ENCODE assay signal across 17 cellular contexts in the genomic region with DNA sequence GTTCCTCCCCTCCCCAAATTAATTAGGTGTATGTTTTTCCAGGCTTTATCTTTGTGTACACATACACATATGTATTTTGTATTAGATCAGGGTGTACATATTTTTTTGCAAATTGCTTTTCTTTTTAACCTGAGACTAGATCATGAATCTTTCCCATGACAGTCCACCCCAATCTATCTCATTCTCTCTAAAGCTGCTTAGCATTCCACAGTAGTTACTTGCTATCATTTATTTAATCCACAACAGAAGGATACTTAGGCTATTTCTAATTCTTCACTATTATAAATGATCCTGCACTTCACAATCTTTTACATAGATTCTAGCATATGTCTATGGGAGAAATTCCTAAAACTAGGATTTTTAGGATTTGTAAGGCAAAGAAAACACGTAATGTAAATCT. TPM values are rescaled to one million over a fixed set of nuclear protein-coding genes. Genes with fewer than 3 reads are reported as not detected.
"Had no signal": no experiment of that assay in that cellular context is flagged by ENCODE, and none has a peak within 500 bp of the region (broad histone marks: within the 10 kb centered on the region; RNA-seq: fewer than 3 reads in every experiment).

No MANE protein-coding gene starts in this region.

- H3K4me1 ChIP-seq: adrenal gland had no signal

- H3K4me3 ChIP-seq: adrenal gland, vagina had no signal

- H3K9me3 Mint-ChIP-seq: activated CD4-positive, alpha-beta memory T cell treated with anti-CD3 and anti-CD28 coated beads, Interleukin-2, amount 10 ng/mL, durations not matched to agents 7 days and 5 days; activated naive CD4-positive, alpha-beta T cell treated with anti-CD3 and anti-CD28 coated beads, Interleukin-2, amount 50 U/mL, for 24 hours; natural killer cell treated with Interleukin-12 subunit alpha and Interleukin-12 subunit beta and Interleukin-15 and Interleukin-18, amount 100 ng/mL, for 72 hours; WTC11 had no signal

- DNase-seq: activated CD4-positive, alpha-beta memory T cell treated with anti-CD3 and anti-CD28 coated beads, Interleukin-2, amount 10 ng/mL, durations not matched to agents 7 days and 5 days; activated CD4-positive, alpha-beta T cell treated with anti-CD3 and anti-CD28 coated beads for 4 hours; activated CD8-positive, alpha-beta memory T cell treated with anti-CD3 and anti-CD28 coated beads, Interleukin-2, amount 50 U/mL, for 4 hours; activated effector memory CD4-positive, alpha-beta T cell treated with anti-CD3 and anti-CD28 coated beads, Interleukin-2, amount 50 U/mL, for 16 hours; activated T-cell treated with anti-CD3 and anti-CD28 coated beads, Interleukin-2, amount 50 U/mL, for 48 hours; adrenal gland; cerebellar nuclear complex; islet precursor cell; mammary epithelial cell; stimulated activated CD4-positive, alpha-beta T cell treated with anti-CD3 and anti-CD28 coated beads, Interleukin-12 subunit alpha, Interleukin-12 subunit beta, amount 100 ng/mL, for 4 hours; stimulated activated CD4-positive, alpha-beta T cell treated with anti-CD3 and anti-CD28 coated beads, Interleukin-2, amount 100 ng/mL, for 24 hours had no signal

- H3K27ac ChIP-seq: adrenal gland, vagina had no signal

- H3K36me3 ChIP-seq: adrenal gland, vagina had no signal

- H3K27me3 ChIP-seq: adrenal gland, vagina had no signal

- H3K4me1 Mint-ChIP-seq: activated naive CD4-positive, alpha-beta T cell treated with anti-CD3 and anti-CD28 coated beads, Interleukin-2, amount 50 U/mL, for 24 hours had no signal

- H3K27ac Mint-ChIP-seq: activated CD4-positive, alpha-beta memory T cell treated with anti-CD3 and anti-CD28 coated beads, Interleukin-2, amount 10 ng/mL, durations not matched to agents 7 days and 5 days; activated naive CD4-positive, alpha-beta T cell treated with anti-CD3 and anti-CD28 coated beads, Interleukin-2, amount 50 U/mL, for 24 hours; natural killer cell treated with Interleukin-12 subunit alpha and Interleukin-12 subunit beta and Interleukin-15 and Interleukin-18, amount 100 ng/mL, for 72 hours; WTC11 had no signal

- H3K9me3 ChIP-seq: adrenal gland, vagina had no signal

- H3K36me3 Mint-ChIP-seq: activated naive CD4-positive, alpha-beta T cell treated with anti-CD3 and anti-CD28 coated beads, Interleukin-2, amount 50 U/mL, for 24 hours; natural killer cell treated with Interleukin-12 subunit alpha and Interleukin-12 subunit beta and Interleukin-15 and Interleukin-18, amount 100 ng/mL, for 72 hours; WTC11 had no signal

- H3K4me3 Mint-ChIP-seq: activated CD4-positive, alpha-beta memory T cell treated with anti-CD3 and anti-CD28 coated beads, Interleukin-2, amount 10 ng/mL, durations not matched to agents 7 days and 5 days; activated naive CD4-positive, alpha-beta T cell treated with anti-CD3 and anti-CD28 coated beads, Interleukin-2, amount 50 U/mL, for 24 hours; natural killer cell treated with Interleukin-12 subunit alpha and Interleukin-12 subunit beta and Interleukin-15 and Interleukin-18, amount 100 ng/mL, for 72 hours; WTC11 had no signal

- ATAC-seq: natural killer cell treated with Interleukin-12 subunit alpha and Interleukin-12 subunit beta and Interleukin-15 and Interleukin-18, amount 100 ng/mL, for 72 hours; sciatic nerve had no signal

RNA-seq across cellular contexts. Expression of gene SH3RF2, which starts 43.9 kb away (rescaled TPM):
- total RNA-seq: dermis microvascular lymphatic vessel endothelial cell had no signal
